1 cellular context compared by ENCODE assay signal in the genomic region with DNA sequence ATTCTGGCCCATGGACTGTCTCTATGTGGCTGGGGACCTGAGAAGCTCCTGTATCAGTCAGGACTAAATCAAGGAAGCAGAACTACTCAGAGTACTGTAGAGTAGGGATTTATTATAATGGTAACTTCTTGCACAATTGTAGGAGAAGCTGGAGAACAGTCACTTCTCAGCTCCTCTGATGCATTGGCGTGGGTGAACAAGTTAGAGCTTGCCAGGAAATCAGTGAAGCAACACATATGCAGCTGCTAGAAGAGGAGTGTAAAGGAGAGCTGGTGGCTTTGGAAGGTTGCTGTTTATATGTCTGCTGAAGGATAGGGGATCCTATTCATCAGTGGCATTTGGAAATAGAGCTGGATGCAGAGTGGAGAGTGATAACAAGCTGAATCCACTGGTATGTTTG.
TF ChIP-seq lines count a peak whose summit lies in the region.

No MANE protein-coding gene starts in this region.

TF ChIP-seq in H1, 55 proteins besides CTCF, POLR2A, EP300 and RAD21 (continued from another document):
- TF ChIP-seq POU5F1 (IDR thresholded peaks at IDR 0.05; ENCODE audit: low read depth, low read length) (no peak), POLR2AphosphoS5 (IDR thresholded peaks at IDR 0.05; ENCODE audit: low read depth, low read length) (no peak), GABPA (IDR thresholded peaks at IDR 0.05; ENCODE audit: borderline replicate concordance, insufficient read depth, low read length) (no peak), MAFK (IDR thresholded peaks at IDR 0.05; ENCODE audit: low read depth, low read length) (no peak), TEAD4 (IDR thresholded peaks at IDR 0.05; ENCODE audit: low read depth, low read length) (no peak), CTBP2 (IDR thresholded peaks at IDR 0.05; ENCODE audit: borderline replicate concordance, insufficient read depth, insufficient read length, low read length) (no peak), BCL11A (IDR thresholded peaks at IDR 0.05; ENCODE audit: low read depth in 2 of 2, low read length in 2 of 2) (no peak), TBP (IDR thresholded peaks at IDR 0.05; ENCODE audit: low read depth, low read length) (no peak), RXRA (IDR thresholded peaks at IDR 0.05; ENCODE audit: insufficient read depth, low read depth, low read length) (no peak), CBX5 (IDR thresholded peaks at IDR 0.05; ENCODE audit: low read depth, low read length) (no peak), RFX5 (IDR thresholded peaks at IDR 0.05; ENCODE audit: borderline replicate concordance, low read depth, low read length) (no peak), ASH2L (IDR thresholded peaks at IDR 0.05; ENCODE audit: low read length) (no peak), SP1 (IDR thresholded peaks at IDR 0.05; ENCODE audit: low read depth, low read length) (no peak)
TF ChIP-seq in H1: peak in this region for 0.
